In genomic region chr1:103527331-103527730, GRCh38 we compare ENCODE assay signal across 8 cellular contexts. TPM values are rescaled to one million over a fixed set of nuclear protein-coding genes. Genes with fewer than 3 reads are reported as not detected.
A peak's percentile ranks its signal among the peaks of the same experiment; 100 is the strongest.
DNase-seq lines count a peak whose midpoint lies in the region; TF ChIP-seq lines count a peak whose summit lies in the region.

No MANE protein-coding gene starts in this region.

- peaks cover 33 to 47% (median 40%) of the 10 kb centered on the region in 3 donors for H3K4me1 Mint-ChIP-seq in IgD-negative memory B cell

- peak overlapping the region in 2 of 3 donors; percentile 13 to 40 for H3K27ac Mint-ChIP-seq in IgD-negative memory B cell

- peaks cover 7% of the 10 kb centered on the region for H3K36me3 Mint-ChIP-seq in IgD-negative memory B cell

- no peak for DNase-seq in GM06990 (ENCODE audit: extremely low read depth, insufficient read length)
- no peak for DNase-seq in dorsolateral prefrontal cortex
- no peak for DNase-seq in EL
- no peak for DNase-seq in effector CD8-positive, alpha-beta T cell (lab: John Stamatoyannopoulos, UW)
- no peak for DNase-seq in dermis blood vessel endothelial cell
- DNase-seq in T-helper 9 cell, result no peak

- H3K27me3 Mint-ChIP-seq in IgD-negative memory B cell, result no peaks in the 10 kb centered on the region

- H3K27ac ChIP-seq in dorsolateral prefrontal cortex, result no peak overlapping the region

- H3K9me3 Mint-ChIP-seq in IgD-negative memory B cell, result no peaks in the 10 kb centered on the region

- intact Hi-C loops in dorsolateral prefrontal cortex (cut with DNase I), result no loop called here

- TF ChIP-seq CTCF in GM06990 (IDR thresholded peaks at IDR 0.05; ENCODE audit: insufficient read depth, low read length, poor library complexity, severe bottlenecking), result no peak
- TF ChIP-seq CTCF in dorsolateral prefrontal cortex (IDR thresholded peaks at IDR 0.05 in 54 of 56, conservative IDR thresholded peaks at IDR 0.05 in 2 of 56; ENCODE audit: low read depth in 1 of 56, partially characterized antibody in 56 of 56), result no peak

- H3K4me1 ChIP-seq in neuron (ENCODE audit: insufficient read depth, low read length), result peaks cover 16% of the 10 kb centered on the region

- H3K4me3 Mint-ChIP-seq in IgD-negative memory B cell, result peak overlapping the region; percentile 34 to 100 (median 71)

- H3K4me3 ChIP-seq in GM06990 (replicated peaks; ENCODE audit: low read depth, low read length), result peak overlapping the region; percentile 96
- H3K4me3 ChIP-seq in dorsolateral prefrontal cortex, result peak overlapping the region in 57 of 59 donors; percentile 8 to 99 (median 91)
- H3K4me3 ChIP-seq in neuron (ENCODE audit: low read length), result peak overlapping the region; percentile 72

- H3K36me3 ChIP-seq in GM06990 (ENCODE audit: control insufficient read depth, insufficient read depth, low read length) (peaks cover 3% of the 10 kb centered on the region), neuron (ENCODE audit: insufficient read depth, low read length) (peaks cover 24% of the 10 kb centered on the region)

- peaks cover 3% of the 10 kb centered on the region for H3K9me3 ChIP-seq in neuron (ENCODE audit: low read length)

- H3K27me3 ChIP-seq in GM06990 (replicated peaks; ENCODE audit: control insufficient read depth, insufficient read depth, low read length) (no peaks in the 10 kb centered on the region), dorsolateral prefrontal cortex (no peaks in the 10 kb centered on the region), neuron (ENCODE audit: insufficient read depth, low read length) (no peaks in the 10 kb centered on the region)

- H2AFZ ChIP-seq in neuron (ENCODE audit: low read depth, low read length), result no peak overlapping the region

RNA-seq across cellular contexts. Expression of gene RNPC3, which starts 1.8 kb away (rescaled TPM):
- polyA plus RNA-seq in IgD-negative memory B cell, result 18.3 TPM
- 100 to 1,000 TPM in 35 of 120 experiments, 10 to 100 TPM in 85; 59.0 to 149 (median 91.9) TPM for total RNA-seq in dorsolateral prefrontal cortex
- 3.1 and 4.8 TPM in 2 replicates for total RNA-seq in dermis blood vessel endothelial cell

RNA-seq across cellular contexts. Expression of gene AMY2B, which starts 44.1 kb away (rescaled TPM):
- polyA plus RNA-seq in IgD-negative memory B cell, result 2.7 TPM
- total RNA-seq in dorsolateral prefrontal cortex, result 100 to 1,000 TPM in 2 of 120 experiments, 10 to 100 TPM in 118; 42.8 to 102 (median 69.5) TPM
- total RNA-seq in dermis blood vessel endothelial cell, result 0.51 and 1.4 TPM in 2 replicates

Comparison
In these comparisons a context has a peak if more than half of its experiments do, and no peak if none do; other contexts are left out.
1. RNA of gene RNPC3, which starts 1.8 kb away (total RNA-seq): 59.0 to 149 TPM in dorsolateral prefrontal cortex; 3.1 to 4.8 TPM in dermis blood vessel endothelial cell; every median in the first group is over 10 times any median in the second.
2. RNA of gene AMY2B, which starts 44.1 kb away (total RNA-seq): 42.8 to 102 TPM in dorsolateral prefrontal cortex; 0.51 to 1.4 TPM in dermis blood vessel endothelial cell; every median in the first group is over 10 times any median in the second.
3. Peak in every context shown above with its lines, with median percentiles within 50 percentile points of each other: H3K4me3 ChIP-seq.